23 cellular contexts compared by ENCODE assay signal in the genomic region with DNA sequence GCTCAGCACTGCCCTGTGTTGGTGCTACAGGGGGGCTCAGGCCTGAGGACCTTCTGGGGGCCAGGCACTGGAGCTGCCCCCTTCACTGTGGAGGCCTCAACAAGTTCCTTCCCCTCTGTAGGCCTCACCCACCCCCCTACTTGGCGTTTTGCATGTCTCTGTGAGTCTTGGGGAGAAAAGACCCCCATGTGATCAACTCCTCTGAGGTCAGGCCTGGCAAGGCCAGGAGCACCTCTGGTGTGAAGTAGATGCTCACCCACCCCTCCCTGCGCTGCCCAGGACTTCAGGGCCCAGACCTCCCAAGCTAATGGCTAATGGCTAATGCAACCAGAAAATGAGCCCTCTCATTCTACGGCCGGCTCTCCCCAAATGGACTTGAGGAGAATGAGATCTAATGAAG. TPM values are rescaled to one million over a fixed set of nuclear protein-coding genes. Genes with fewer than 3 reads are reported as not detected.
"Had no signal": no experiment of that assay in that cellular context is flagged by ENCODE, and none has a peak within 500 bp of the region (broad histone marks: within the 10 kb centered on the region; RNA-seq: fewer than 3 reads in every experiment).

No MANE protein-coding gene starts in this region.

- H3K36me3 Mint-ChIP-seq: IgD-negative memory B cell had no signal

- H3K27ac Mint-ChIP-seq: IgD-negative memory B cell had no signal

- DNase-seq: Kasumi-1, MM.1S, NCI-H1092 treated with DMSO at 0.1 percent for 48 hours, NCI-H1436, NCI-H187, NCI-H2029, NCI-H2081 treated with DMSO at 0.1 percent for 48 hours, NCI-H2171, NCI-H226, NCI-H446, NCI-H510A, NCI-H524 treated with DMSO at 0.1 percent for 48 hours, NCI-H69, NCI-H774, RPMI8226, SHP77 treated with DMSO at 0.1 percent for 48 hours, SJCRH30 had no signal

- H3K4me2 ChIP-seq: KMS-11 had no signal

- H3K27ac ChIP-seq: HL-60, KMS-11, SJCRH30 had no signal

- H3K4me3 ChIP-seq: K562, SJCRH30 had no signal

- H3K36me3 ChIP-seq: SJCRH30 had no signal

- H3K9me3 Mint-ChIP-seq: IgD-negative memory B cell had no signal

- H3K4me3 Mint-ChIP-seq: IgD-negative memory B cell had no signal

- H3K9me3 ChIP-seq: SJCRH30 had no signal

- ATAC-seq: K562, SK-N-SH treated with all-trans-retinoic acid at 6 μM for 48 hours had no signal

- H3K9ac ChIP-seq: KMS-11 had no signal

RNA-seq across cellular contexts. Expression of a gene that starts 34.2 kb away (rescaled TPM):
- total RNA-seq: M059J had no signal
- polyA plus RNA-seq: IgD-negative memory B cell had no signal

RNA-seq across cellular contexts. Expression of a gene that starts 54.4 kb away (rescaled TPM):
- total RNA-seq: K562, M059J, SJCRH30 had no signal
- polyA plus RNA-seq: IgD-negative memory B cell had no signal
